9 cellular contexts compared by ENCODE assay signal in genomic region chr3:159852821-159853505, GRCh38. TPM values are rescaled to one million over a fixed set of nuclear protein-coding genes. Genes with fewer than 3 reads are reported as not detected.
A peak's percentile ranks its signal among the peaks of the same experiment; 100 is the strongest.
DNase-seq lines count a peak whose midpoint lies in the region; ATAC-seq, FAIRE-seq and TF ChIP-seq lines count a peak whose summit lies in the region.
"Had no signal": no experiment of that assay in that cellular context is flagged by ENCODE, and none has a peak within 500 bp of the region (broad histone marks: within the 10 kb centered on the region; RNA-seq: fewer than 3 reads in every experiment).

No MANE protein-coding gene starts in this region.

- peak overlapping the region; percentile 53 for H3K4ac ChIP-seq in trophoblast cell (ENCODE audit: low read depth, low read length)

- H3K27ac Mint-ChIP-seq in activated T-helper 2 cell treated with anti-CD3 and anti-CD28 coated beads, Interferon-gamma antibody, Interleukin-2, Interleukin-4, amounts not matched to agents 10 μg/mL and 5 μg/mL and 100 μg/mL, durations not matched to agents 14 hours and 24 hours and 36 hours, result no peak overlapping the region
- H3K27ac Mint-ChIP-seq: memory B cell had no signal

- H3K79me1 ChIP-seq in trophoblast cell (ENCODE audit: low read length), result peaks cover 26% of the 10 kb centered on the region

- FAIRE-seq in RCC 7860 (lab: Jason Lieb, UNC), result peak; percentile 7

- peak overlapping the region; percentile 34 for H3K4me2 ChIP-seq in trophoblast cell (ENCODE audit: low read length)

- peak overlapping the region; percentile 63 for H4K8ac ChIP-seq in trophoblast cell (ENCODE audit: low read depth, low read length)

- H3K27me3 Mint-ChIP-seq in activated T-helper 2 cell treated with anti-CD3 and anti-CD28 coated beads, Interferon-gamma antibody, Interleukin-2, Interleukin-4, amounts not matched to agents 10 μg/mL and 5 μg/mL and 100 μg/mL, durations not matched to agents 14 hours and 24 hours and 36 hours (ENCODE audit: low read depth), result peaks cover 38% of the 10 kb centered on the region

- H3K4me3 ChIP-seq in trophoblast cell (ENCODE audit: low read depth, low read length), result no peak overlapping the region

- H3K9me3 ChIP-seq in trophoblast cell (ENCODE audit: insufficient read depth, low read depth, low read length), result no peaks in the 10 kb centered on the region

- no peaks in the 10 kb centered on the region for H3K36me3 ChIP-seq in trophoblast cell (ENCODE audit: control insufficient read depth in 1 of 2, insufficient read depth in 2 of 2, low read length in 2 of 2)

- H3K9ac ChIP-seq in trophoblast cell (ENCODE audit: low read length), result no peak overlapping the region

- intact Hi-C loops in activated T-helper 2 cell treated with anti-CD3 and anti-CD28 coated beads, Interferon-gamma antibody, Interleukin-2, Interleukin-4, amounts not matched to agents 10 μg/mL and 5 μg/mL and 100 μg/mL, durations not matched to agents 14 hours and 24 hours and 36 hours (cut with micrococcal nuclease), result no loop called here

- H2AFZ ChIP-seq in trophoblast cell (ENCODE audit: insufficient read depth, low read length, poor library complexity), result no peak overlapping the region

- peaks cover 6% of the 10 kb centered on the region for H3K4me1 Mint-ChIP-seq in activated T-helper 2 cell treated with anti-CD3 and anti-CD28 coated beads, Interferon-gamma antibody, Interleukin-2, Interleukin-4, amounts not matched to agents 10 μg/mL and 5 μg/mL and 100 μg/mL, durations not matched to agents 14 hours and 24 hours and 36 hours (ENCODE audit: low read depth)

- H3K79me2 ChIP-seq in trophoblast cell (ENCODE audit: control insufficient read depth, insufficient read depth, low read length, poor library complexity), result peaks cover 16% of the 10 kb centered on the region

- ATAC-seq in GM18909 (IDR thresholded peaks at IDR 0.05; ENCODE audit: poor library complexity, unreplicated experiment) (peak; percentile 52), foreskin keratinocyte (peak; percentile 32)

- peak overlapping the region; percentile 91 for H2BK120ac ChIP-seq in trophoblast cell (ENCODE audit: insufficient read depth, low read length, poor library complexity)

- WGBS in trophoblast cell (ENCODE audit: extremely low coverage, insufficient coverage, insufficient read length), result no CpG with 5 or more reads among the region's 11 CpGs

- H4K91ac ChIP-seq in trophoblast cell (ENCODE audit: low read depth, low read length), result peak overlapping the region; percentile 57

- H3K27ac ChIP-seq in foreskin keratinocyte (peak overlapping the region; percentile 33), trophoblast cell (ENCODE audit: low read depth, low read length) (peak overlapping the region; percentile 84)

- H3K36me3 Mint-ChIP-seq in activated T-helper 2 cell treated with anti-CD3 and anti-CD28 coated beads, Interferon-gamma antibody, Interleukin-2, Interleukin-4, amounts not matched to agents 10 μg/mL and 5 μg/mL and 100 μg/mL, durations not matched to agents 14 hours and 24 hours and 36 hours (ENCODE audit: low read depth), result no peaks in the 10 kb centered on the region
- H3K36me3 Mint-ChIP-seq: memory B cell had no signal

- peak; percentile 53 for DNase-seq in RCC 7860 (ENCODE audit: low spot score)
- DNase-seq in foreskin keratinocyte, result peak; percentile 76 to 90
- no peak for DNase-seq in trophoblast cell
- no peak for DNase-seq in stimulated activated CD8-positive, alpha-beta memory T cell treated with anti-CD3 and anti-CD28 coated beads, Interleukin-4, amount 100 ng/mL, for 48 hours
- DNase-seq in DMS79 treated with DMSO at 0.1 percent for 48 hours (lab: John Stamatoyannopoulos, UW), result no peak
- DNase-seq in activated T-helper 2 cell treated with anti-CD3 and anti-CD28 coated beads, Interferon-gamma antibody, Interleukin-2, Interleukin-4, amounts not matched to agents 10 μg/mL and 5 μg/mL and 100 μg/mL, durations not matched to agents 14 hours and 24 hours and 36 hours (ENCODE audit: low spot score), result no peak
- DNase-seq in SKM-1 (lab: John Stamatoyannopoulos, UW; ENCODE audit: unreplicated experiment), result no peak

- H3K23ac ChIP-seq in trophoblast cell (ENCODE audit: low read length), result no peak overlapping the region

- no peaks in the 10 kb centered on the region for H3K9me3 Mint-ChIP-seq in activated T-helper 2 cell treated with anti-CD3 and anti-CD28 coated beads, Interferon-gamma antibody, Interleukin-2, Interleukin-4, amounts not matched to agents 10 μg/mL and 5 μg/mL and 100 μg/mL, durations not matched to agents 14 hours and 24 hours and 36 hours
- H3K9me3 Mint-ChIP-seq: memory B cell had no signal

- peak overlapping the region; percentile 75 for H2BK5ac ChIP-seq in trophoblast cell (ENCODE audit: low read depth, low read length, poor library complexity)

- peak overlapping the region; percentile 26 for H3K18ac ChIP-seq in trophoblast cell (ENCODE audit: low read length)

- peak overlapping the region; percentile 3 for H2AK5ac ChIP-seq in trophoblast cell (ENCODE audit: low read length)

- no peaks in the 10 kb centered on the region for H3K27me3 ChIP-seq in foreskin keratinocyte
- no peaks in the 10 kb centered on the region for H3K27me3 ChIP-seq in trophoblast cell (ENCODE audit: insufficient read depth, low read length)

- H3K4me1 ChIP-seq in foreskin keratinocyte (peaks cover 39% of the 10 kb centered on the region), trophoblast cell (ENCODE audit: control insufficient read depth in 1 of 2, insufficient read depth in 2 of 2, low read length in 2 of 2) (peaks cover 19 to 20% of the 10 kb centered on the region in 2 experiments)

- peak overlapping the region; percentile 72 for H2BK12ac ChIP-seq in trophoblast cell (ENCODE audit: low read length)

- H4K12ac ChIP-seq in trophoblast cell (ENCODE audit: low read depth, low read length), result peak overlapping the region; percentile 3

- H3K14ac ChIP-seq in trophoblast cell (ENCODE audit: low read length), result peak overlapping the region; percentile 47

- H3K4me3 Mint-ChIP-seq in activated T-helper 2 cell treated with anti-CD3 and anti-CD28 coated beads, Interferon-gamma antibody, Interleukin-2, Interleukin-4, amounts not matched to agents 10 μg/mL and 5 μg/mL and 100 μg/mL, durations not matched to agents 14 hours and 24 hours and 36 hours (ENCODE audit: low read depth), result no peak overlapping the region
- H3K4me3 Mint-ChIP-seq: memory B cell had no signal

- TF ChIP-seq CTCF in foreskin keratinocyte (conservative IDR thresholded peaks at IDR 0.05), result no peak

RNA-seq across cellular contexts. Expression of gene SCHIP1, which starts 13.3 kb away (rescaled TPM):
- total RNA-seq in foreskin keratinocyte, result 1.1 and 1.3 TPM in 2 replicates
- polyA plus RNA-seq in foreskin keratinocyte, result 0.34 and 5.6 TPM in 2 replicates
- 12.8 and 13.8 TPM in 2 replicates for polyA plus RNA-seq in trophoblast cell (2013)
- 0.21 and 0.23 TPM in 2 replicates for total RNA-seq in activated T-helper 2 cell treated with anti-CD3 and anti-CD28 coated beads, Interferon-gamma antibody, Interleukin-2, Interleukin-4, amounts not matched to agents 10 μg/mL and 5 μg/mL and 100 μg/mL, durations not matched to agents 14 hours and 24 hours and 36 hours

Comparison
In these comparisons a context has a peak if more than half of its experiments do, and no peak if none do; other contexts are left out.
1. DNase-seq: peak in RCC 7860 (single experiment) and foreskin keratinocyte (2 of 2); none in trophoblast cell (0 of 2), stimulated activated CD8-positive, alpha-beta memory T cell treated with anti-CD3 and anti-CD28 coated beads, Interleukin-4, amount 100 ng/mL, for 48 hours (single experiment), DMS79 treated with DMSO at 0.1 percent for 48 hours (single experiment), activated T-helper 2 cell treated with anti-CD3 and anti-CD28 coated beads, Interferon-gamma antibody, Interleukin-2, Interleukin-4, amounts not matched to agents 10 μg/mL and 5 μg/mL and 100 μg/mL, durations not matched to agents 14 hours and 24 hours and 36 hours (single experiment) and SKM-1 (single experiment).